ENCODE assay signal across 12 cellular contexts in genomic region chr14:85566603-85567002, GRCh38. TPM values are rescaled to one million over a fixed set of nuclear protein-coding genes. Genes with fewer than 3 reads are reported as not detected.
DNase-seq lines count a peak whose midpoint lies in the region; ATAC-seq and TF ChIP-seq lines count a peak whose summit lies in the region.
"Had no signal": no experiment of that assay in that cellular context is flagged by ENCODE, and none has a peak within 500 bp of the region (broad histone marks: within the 10 kb centered on the region; RNA-seq: fewer than 3 reads in every experiment).

No MANE protein-coding gene starts in this region.

- H3K27ac ChIP-seq in foreskin keratinocyte (peak overlapping the region; percentile 99), vagina (peak overlapping the region; percentile 16)

- H3K4me3 ChIP-seq in vagina, result no peak overlapping the region
- H3K4me3 ChIP-seq: K562 had no signal

- TF ChIP-seq CTCF in foreskin keratinocyte (conservative IDR thresholded peaks at IDR 0.05) (peak; percentile 19), vagina (IDR thresholded peaks at IDR 0.05) (no peak)

- no peaks in the 10 kb centered on the region for H3K27me3 Mint-ChIP-seq in activated T-cell treated with anti-CD3 and anti-CD28 coated beads, Interleukin-2, amount 50 U/mL, for 72 hours (ENCODE audit: low read depth)
- H3K27me3 Mint-ChIP-seq: activated naive CD8-positive, alpha-beta T cell; T-helper 17 cell had no signal

- no peaks in the 10 kb centered on the region for H3K36me3 ChIP-seq in vagina

- H3K9me3 Mint-ChIP-seq in activated T-cell treated with anti-CD3 and anti-CD28 coated beads, Interleukin-2, amount 50 U/mL, for 72 hours, result peaks cover 3 to 4% of the 10 kb centered on the region in 2 donors

- H3K27me3 ChIP-seq in foreskin keratinocyte (no peaks in the 10 kb centered on the region), vagina (no peaks in the 10 kb centered on the region)

- H3K4me3 Mint-ChIP-seq in activated T-cell treated with anti-CD3 and anti-CD28 coated beads, Interleukin-2, amount 50 U/mL, for 72 hours, result no peak overlapping the region
- H3K4me3 Mint-ChIP-seq: activated naive CD8-positive, alpha-beta T cell; T-helper 17 cell had no signal

- H3K4me1 ChIP-seq in foreskin keratinocyte (peaks cover 29% of the 10 kb centered on the region), vagina (no peaks in the 10 kb centered on the region)

- no peak for TF ChIP-seq POLR2A in vagina (IDR thresholded peaks at IDR 0.05)

- intact Hi-C loops in vagina (cut with DNase I), result no loop called here

- peak; percentile 23 for DNase-seq in HPDE6-E6E7 (ENCODE audit: extremely low spot score)
- DNase-seq in amniotic stem cell (lab: John Stamatoyannopoulos, UW), result peak; percentile 51
- peak; percentile 76 to 85 for DNase-seq in foreskin keratinocyte
- no peak for DNase-seq in vagina (ENCODE audit: extremely low spot score in 2 of 2)
- DNase-seq in LoVo (ENCODE audit: low spot score), result no peak
- DNase-seq in activated T-cell treated with anti-CD3 and anti-CD28 coated beads, Interleukin-2, amount 50 U/mL, for 72 hours, result no peak
- DNase-seq: H7, hypothalamus, T-helper 17 cell had no signal

- no peak overlapping the region for H3K27ac Mint-ChIP-seq in activated T-cell treated with anti-CD3 and anti-CD28 coated beads, Interleukin-2, amount 50 U/mL, for 72 hours
- H3K27ac Mint-ChIP-seq: activated naive CD8-positive, alpha-beta T cell; T-helper 17 cell had no signal

- H3K4me1 Mint-ChIP-seq in activated T-cell treated with anti-CD3 and anti-CD28 coated beads, Interleukin-2, amount 50 U/mL, for 72 hours (ENCODE audit: low read depth), result no peaks in the 10 kb centered on the region
- H3K4me1 Mint-ChIP-seq: T-helper 17 cell had no signal

- H3K9me3 ChIP-seq in vagina, result no peaks in the 10 kb centered on the region

- peak; percentile 79 for ATAC-seq in foreskin keratinocyte
- no peak for ATAC-seq in activated T-cell treated with anti-CD3 and anti-CD28 coated beads, Interleukin-2, amount 50 U/mL, for 72 hours (replicated peaks in 1 of 2)
- ATAC-seq in HG03439 (IDR thresholded peaks at IDR 0.05; ENCODE audit: unreplicated experiment), result no peak
- ATAC-seq: K562, T-helper 17 cell had no signal

- H3K36me3 Mint-ChIP-seq in activated T-cell treated with anti-CD3 and anti-CD28 coated beads, Interleukin-2, amount 50 U/mL, for 72 hours (ENCODE audit: insufficient read depth in 2 of 2), result no peaks in the 10 kb centered on the region
- H3K36me3 Mint-ChIP-seq: activated naive CD8-positive, alpha-beta T cell had no signal

RNA-seq across cellular contexts. Expression of gene FLRT2, which starts 36.7 kb away (rescaled TPM):
- total RNA-seq in foreskin keratinocyte (52.5 and 111 TPM in 2 replicates), vagina (22.8 TPM)
- polyA plus RNA-seq in foreskin keratinocyte, result 11.9 and 22.2 TPM in 2 replicates
- not detected for total RNA-seq in activated T-cell treated with anti-CD3 and anti-CD28 coated beads, Interleukin-2, amount 50 U/mL, for 72 hours
- total RNA-seq: T-helper 17 cell had no signal
- polyA plus RNA-seq: K562 had no signal

Comparison
In these comparisons a context has a peak if more than half of its experiments do, and no peak if none do; other contexts are left out.
1. DNase-seq: peak in HPDE6-E6E7 (single experiment), amniotic stem cell (single experiment) and foreskin keratinocyte (2 of 2); none in vagina (0 of 2), LoVo (single experiment) and activated T-cell treated with anti-CD3 and anti-CD28 coated beads, Interleukin-2, amount 50 U/mL, for 72 hours (0 of 2).
2. RNA of gene FLRT2, which starts 36.7 kb away (total RNA-seq): 52.5 to 111 TPM in foreskin keratinocyte and 22.8 TPM in vagina (single experiment); not detected in activated T-cell treated with anti-CD3 and anti-CD28 coated beads, Interleukin-2, amount 50 U/mL, for 72 hours; every median in the first group is over 10 times any median in the second.